In genomic region chr4:88613417-88613875, GRCh38 we compare ENCODE assay signal across 8 cellular contexts. TPM values are rescaled to one million over a fixed set of nuclear protein-coding genes. Genes with fewer than 3 reads are reported as not detected.
DNase-seq lines count a peak whose midpoint lies in the region; ATAC-seq and TF ChIP-seq lines count a peak whose summit lies in the region.

No MANE protein-coding gene starts in this region.

- H4K20me1 ChIP-seq in SK-N-SH (ENCODE audit: insufficient read depth) = no peaks in the 10 kb centered on the region

- H3K36me3 ChIP-seq in SK-N-SH (replicated peaks in 1 of 2; ENCODE audit: control insufficient read depth in 1 of 2, insufficient read depth in 2 of 2, low read length in 1 of 2) = peaks cover 0 to 3% of the 10 kb centered on the region in 2 experiments
- no peaks in the 10 kb centered on the region for H3K36me3 ChIP-seq in gastrocnemius medialis

- H3K4me1 ChIP-seq in SK-N-SH (ENCODE audit: control insufficient read depth in 1 of 2, insufficient read depth in 2 of 2, low read depth in 1 of 2, low read length in 1 of 2) (peaks cover 11 to 28% of the 10 kb centered on the region in 2 experiments), gastrocnemius medialis (peaks cover 71 to 84% of the 10 kb centered on the region in 2 donors)

- H3K4me3 ChIP-seq in SK-N-SH (ENCODE audit: low read depth in 2 of 2, low read length in 1 of 2) (no peak overlapping the region), gastrocnemius medialis (no peak overlapping the region)

- peaks cover 45 to 60% of the 10 kb centered on the region in 2 donors for H3K4me1 Mint-ChIP-seq in effector memory CD8-positive, alpha-beta T cell (ENCODE audit: low read depth in 2 of 2)

- H3K36me3 Mint-ChIP-seq in effector memory CD8-positive, alpha-beta T cell (ENCODE audit: insufficient read depth) = peaks cover 25% of the 10 kb centered on the region

- H3K27me3 ChIP-seq in SK-N-SH (ENCODE audit: insufficient read depth) = no peaks in the 10 kb centered on the region
- no peaks in the 10 kb centered on the region for H3K27me3 ChIP-seq in gastrocnemius medialis

- TF ChIP-seq POLR2A in gastrocnemius medialis (IDR thresholded peaks at IDR 0.05) = no peak

- H3K9me3 Mint-ChIP-seq in effector memory CD8-positive, alpha-beta T cell = no peaks in the 10 kb centered on the region

- intact Hi-C loops in gastrocnemius medialis (cut with DNase I; ENCODE audit: low total_unique reads) = loop anchor here (5.0 to 10.0 kb wide), 2 partner anchors 124 to 181 kb away; no protein-coding TSS in a partner anchor

- no peaks in the 10 kb centered on the region for H3K27me3 Mint-ChIP-seq in effector memory CD8-positive, alpha-beta T cell

- TF ChIP-seq RAD21 in SK-N-SH (IDR thresholded peaks at IDR 0.05; ENCODE audit: low read length) = no peak

- TF ChIP-seq CTCF in SK-N-SH (IDR thresholded peaks at IDR 0.05) (no peak), gastrocnemius medialis (IDR thresholded peaks at IDR 0.05 in 4 of 5, conservative IDR thresholded peaks at IDR 0.05 in 1 of 5) (no peak)

- peak; percentile 39 for DNase-seq in NCI-H1105 treated with DMSO at 0.1 percent for 48 hours (lab: John Stamatoyannopoulos, UW)
- no peak for DNase-seq in NCI-H1105 (lab: John Stamatoyannopoulos, UW)
- DNase-seq in SK-N-SH = no peak
- peak; percentile 41 to 52 (median 48) for DNase-seq in effector memory CD8-positive, alpha-beta T cell
- peak; percentile 23 to 39 for DNase-seq in gastrocnemius medialis
- no peak for DNase-seq in inferior parietal cortex (ENCODE audit: extremely low spot score)
- no peak for DNase-seq in GM19238 (ENCODE audit: insufficient read length, low spot score)

- H2AFZ ChIP-seq in SK-N-SH (ENCODE audit: low read depth) = peak overlapping the region; percentile 35; the same call in 1 of the 2 replicates

- no peak for TF ChIP-seq EP300 in SK-N-SH (IDR thresholded peaks at IDR 0.05; ENCODE audit: borderline replicate concordance in 1 of 2, low read depth in 1 of 2, low read length in 1 of 2)

- H3K9me2 ChIP-seq in SK-N-SH = no peaks in the 10 kb centered on the region

- H3K9me3 ChIP-seq in SK-N-SH = no peaks in the 10 kb centered on the region
- no peaks in the 10 kb centered on the region for H3K9me3 ChIP-seq in gastrocnemius medialis

- peak overlapping the region; percentile 32; the same call in 1 of the 2 replicates for H3K4me2 ChIP-seq in SK-N-SH

- peak overlapping the region; percentile 64; the same call in 1 of the 2 replicates for H3K9ac ChIP-seq in SK-N-SH

- H3K4me3 Mint-ChIP-seq in effector memory CD8-positive, alpha-beta T cell = peak overlapping the region; percentile 66 to 72

- ATAC-seq in HG03571 (IDR thresholded peaks at IDR 0.05; ENCODE audit: unreplicated experiment) (peak; percentile 36), gastrocnemius medialis (peak; percentile 52 to 63)
- ATAC-seq in effector memory CD8-positive, alpha-beta T cell (replicated peaks) = peak; percentile 95

- POLR2A ChIA-PET in SK-N-SH (lab: Yijun Ruan, JAX) = no interaction called here

- 48% methylated on average over 5 of the region's 5 CpGs for WGBS in SK-N-SH (ENCODE audit: low lambda C conversion rate)

- H3K27ac ChIP-seq in SK-N-SH (ENCODE audit: low read depth in 2 of 2, low read length in 1 of 2) = peak overlapping the region; percentile 64 to 94
- peak overlapping the region; percentile 75 to 86 (median 79) for H3K27ac ChIP-seq in gastrocnemius medialis

- CTCF ChIA-PET in SK-N-SH (lab: Yijun Ruan, JAX) = interaction anchor here (1.9 kb wide), 1 partner anchor 46 kb away, joined by 6 read pairs; no protein-coding TSS in a partner anchor

- peak overlapping the region; percentile 93 for H3K27ac Mint-ChIP-seq in effector memory CD8-positive, alpha-beta T cell

- in situ Hi-C loops in gastrocnemius medialis (cut with MboI; ENCODE audit: low sequenced_read_pairs in 4 of 4) = no loop called here

- peaks cover 35% of the 10 kb centered on the region for H3F3A ChIP-seq in SK-N-SH (replicated peaks; ENCODE audit: insufficient read depth)

- H3K79me2 ChIP-seq in SK-N-SH (ENCODE audit: insufficient read depth) = peaks cover 12% of the 10 kb centered on the region

TF ChIP-seq in SK-N-SH, 30 proteins besides CTCF, POLR2A, EP300 and RAD21:
- TF ChIP-seq, protein P1, sequence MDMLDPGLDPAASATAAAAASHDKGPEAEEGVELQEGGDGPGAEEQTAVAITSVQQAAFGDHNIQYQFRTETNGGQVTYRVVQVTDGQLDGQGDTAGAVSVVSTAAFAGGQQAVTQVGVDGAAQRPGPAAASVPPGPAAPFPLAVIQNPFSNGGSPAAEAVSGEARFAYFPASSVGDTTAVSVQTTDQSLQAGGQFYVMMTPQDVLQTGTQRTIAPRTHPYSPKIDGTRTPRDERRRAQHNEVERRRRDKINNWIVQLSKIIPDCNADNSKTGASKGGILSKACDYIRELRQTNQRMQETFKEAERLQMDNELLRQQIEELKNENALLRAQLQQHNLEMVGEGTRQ (IDR thresholded peaks at IDR 0.05; ENCODE audit: borderline replicate concordance, low read depth, low read length) = no peak
- TF ChIP-seq ELF1 (IDR thresholded peaks at IDR 0.05) (no peak), TCF12 (IDR thresholded peaks at IDR 0.05) (peak; percentile 46), EZH2phosphoT487 (IDR thresholded peaks at IDR 0.05; ENCODE audit: borderline replicate concordance, low read depth) (no peak), MXI1 (IDR thresholded peaks at IDR 0.05; ENCODE audit: low read depth, low read length) (no peak), TEAD4 (IDR thresholded peaks at IDR 0.05; ENCODE audit: borderline replicate concordance, insufficient read depth) (no peak), FOXM1 (IDR thresholded peaks at IDR 0.05; ENCODE audit: low read depth) (no peak), RFX5 (IDR thresholded peaks at IDR 0.05; ENCODE audit: low read length) (no peak), GATA2 (CRISPR knock-in tag; IDR thresholded peaks at IDR 0.05) (peak; percentile 54; the same call in 1 of the 2 replicates), SMC3 (IDR thresholded peaks at IDR 0.05; ENCODE audit: low read depth, low read length) (no peak), NRF1 (IDR thresholded peaks at IDR 0.05; ENCODE audit: low read depth, low read length) (no peak), POLR2AphosphoS5 (IDR thresholded peaks at IDR 0.05; ENCODE audit: low read depth, low read length) (no peak), CHD2 (IDR thresholded peaks at IDR 0.05; ENCODE audit: low read length, partially characterized antibody) (no peak), JUND (IDR thresholded peaks at IDR 0.05) (no peak), FOXJ3 (CRISPR knock-in tag; IDR thresholded peaks at IDR 0.05) (no peak), IRF3 (IDR thresholded peaks at IDR 0.05; ENCODE audit: low read depth, low read length) (no peak), USF1 (IDR thresholded peaks at IDR 0.05; ENCODE audit: borderline replicate concordance, low read depth) (no peak), RCOR1 (IDR thresholded peaks at IDR 0.05; ENCODE audit: low read length) (peak; percentile 33; the same call in 1 of the 2 replicates), TAF1 (IDR thresholded peaks at IDR 0.05; ENCODE audit: borderline replicate concordance, low read depth, low read length) (no peak)
- TF ChIP-seq, protein P2, sequence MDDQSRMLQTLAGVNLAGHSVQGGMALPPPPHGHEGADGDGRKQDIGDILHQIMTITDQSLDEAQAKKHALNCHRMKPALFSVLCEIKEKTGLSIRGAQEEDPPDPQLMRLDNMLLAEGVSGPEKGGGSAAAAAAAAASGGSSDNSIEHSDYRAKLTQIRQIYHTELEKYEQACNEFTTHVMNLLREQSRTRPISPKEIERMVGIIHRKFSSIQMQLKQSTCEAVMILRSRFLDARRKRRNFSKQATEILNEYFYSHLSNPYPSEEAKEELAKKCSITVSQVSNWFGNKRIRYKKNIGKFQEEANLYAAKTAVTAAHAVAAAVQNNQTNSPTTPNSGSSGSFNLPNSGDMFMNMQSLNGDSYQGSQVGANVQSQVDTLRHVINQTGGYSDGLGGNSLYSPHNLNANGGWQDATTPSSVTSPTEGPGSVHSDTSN (IDR thresholded peaks at IDR 0.05) = no peak
TF ChIP-seq in SK-N-SH: peak in this region for 3.

RNA-seq across cellular contexts. Expression of gene HERC3, which starts 21.2 kb away (rescaled TPM):
- 4.6 and 7.2 TPM in 2 replicates for polyA plus RNA-seq in SK-N-SH (2012; rRNA removed)
- 5.1 and 5.8 TPM in 2 replicates for polyA plus RNA-seq in SK-N-SH (2012; cell fraction: cytosol; rRNA removed)
- polyA plus RNA-seq in SK-N-SH (2012; cell fraction: nucleus; rRNA removed) = 4.8 and 6.5 TPM in 2 replicates
- total RNA-seq in gastrocnemius medialis = 10 to 100 TPM; 16.2 to 32.3 (median 21.9) TPM

Comparison
In these comparisons a context has a peak if more than half of its experiments do, and no peak if none do; other contexts are left out.
1. DNase-seq: peak in NCI-H1105 treated with DMSO at 0.1 percent for 48 hours (single experiment), effector memory CD8-positive, alpha-beta T cell (3 of 3) and gastrocnemius medialis (2 of 2); none in NCI-H1105 (single experiment), SK-N-SH (single experiment), inferior parietal cortex (single experiment) and GM19238 (single experiment).
2. ATAC-seq: peak in every context shown above with its lines; median percentile 95 in effector memory CD8-positive, alpha-beta T cell; 58 in gastrocnemius medialis; 36 in HG03571.